Comparison of ENCODE assay signal across 8 cellular contexts in genomic region chr1:44815926-44816325, GRCh38. TPM values are rescaled to one million over a fixed set of nuclear protein-coding genes. Genes with fewer than 3 reads are reported as not detected.
"Had no signal": no experiment of that assay in that cellular context is flagged by ENCODE, and none has a peak within 500 bp of the region (broad histone marks: within the 10 kb centered on the region; RNA-seq: fewer than 3 reads in every experiment).

No MANE protein-coding gene starts in this region.

RNA-seq across cellular contexts. Expression of gene DYNLT4, which starts 8.8 kb away (rescaled TPM):
- total RNA-seq: cardiac muscle cell, esophagus mucosa, myocyte, SJCRH30, skeletal muscle tissue had no signal

RNA-seq across cellular contexts. Expression of gene BEST4, which starts 28.0 kb away (rescaled TPM):
- total RNA-seq: esophagus mucosa, glomerular endothelial cell, RPMI7951, SJCRH30, skeletal muscle tissue had no signal
- polyA plus RNA-seq: liver had no signal
